15 cellular contexts compared by ENCODE assay signal in genomic region chr22:44693756-44694155, GRCh38. TPM values are rescaled to one million over a fixed set of nuclear protein-coding genes. Genes with fewer than 3 reads are reported as not detected.
"Had no signal": no experiment of that assay in that cellular context is flagged by ENCODE, and none has a peak within 500 bp of the region (broad histone marks: within the 10 kb centered on the region; RNA-seq: fewer than 3 reads in every experiment).

No MANE protein-coding gene starts in this region.

- H3K27me3 ChIP-seq: adrenal gland, neural progenitor cell, ovary, transverse colon had no signal

- H3K4me1 ChIP-seq: adrenal gland, gastrocnemius medialis had no signal

- H3K9ac ChIP-seq: neural progenitor cell had no signal

- DNase-seq: activated CD4-positive, alpha-beta memory T cell treated with anti-CD3 and anti-CD28 coated beads, Interleukin-2, amount 10 ng/mL, durations not matched to agents 7 days and 5 days; activated CD4-positive, alpha-beta T cell treated with anti-CD3 and anti-CD28 coated beads for 4 hours; activated T-cell treated with anti-CD3 and anti-CD28 coated beads, Interleukin-2, amount 50 U/mL, for 24 hours; adrenal gland; endodermal cell; gastrocnemius medialis; left colon; lower lobe of right lung; ovary; stimulated activated naive CD8-positive, alpha-beta T cell treated with anti-CD3 and anti-CD28 coated beads, Interleukin-15, Interleukin-2, amounts not matched to agents 100 U/mL and 50 U/mL, for 24 hours; transverse colon had no signal

- H3K4me3 ChIP-seq: adrenal gland, dorsolateral prefrontal cortex, gastrocnemius medialis, lower lobe of right lung, neural progenitor cell, ovary, transverse colon had no signal

- H3K27ac ChIP-seq: adrenal gland, dorsolateral prefrontal cortex, gastrocnemius medialis, lower lobe of right lung, neural progenitor cell, ovary, transverse colon had no signal

- H3K4me1 Mint-ChIP-seq: endodermal cell had no signal

- H3K4me3 Mint-ChIP-seq: activated CD4-positive, alpha-beta memory T cell treated with anti-CD3 and anti-CD28 coated beads, Interleukin-2, amount 10 ng/mL, durations not matched to agents 7 days and 5 days; activated naive CD4-positive, alpha-beta T cell treated with anti-CD3 and anti-CD28 coated beads, Interleukin-2, amount 50 U/mL, for 24 hours; activated T-cell treated with anti-CD3 and anti-CD28 coated beads, Interleukin-2, amount 50 U/mL, for 24 hours; endodermal cell; neural progenitor cell had no signal

- H3K27ac Mint-ChIP-seq: activated CD4-positive, alpha-beta memory T cell treated with anti-CD3 and anti-CD28 coated beads, Interleukin-2, amount 10 ng/mL, durations not matched to agents 7 days and 5 days; activated naive CD4-positive, alpha-beta T cell treated with anti-CD3 and anti-CD28 coated beads, Interleukin-2, amount 50 U/mL, for 24 hours; activated T-cell treated with anti-CD3 and anti-CD28 coated beads, Interleukin-2, amount 50 U/mL, for 24 hours; endodermal cell; neural progenitor cell had no signal

- H3K27me3 Mint-ChIP-seq: activated CD4-positive, alpha-beta memory T cell treated with anti-CD3 and anti-CD28 coated beads, Interleukin-2, amount 10 ng/mL, durations not matched to agents 7 days and 5 days; activated naive CD4-positive, alpha-beta T cell treated with anti-CD3 and anti-CD28 coated beads, Interleukin-2, amount 50 U/mL, for 24 hours; activated T-cell treated with anti-CD3 and anti-CD28 coated beads, Interleukin-2, amount 50 U/mL, for 24 hours had no signal

- H3K36me3 ChIP-seq: adrenal gland, gastrocnemius medialis, lower lobe of right lung, neural progenitor cell, ovary, transverse colon had no signal

- H3K4me2 ChIP-seq: neural progenitor cell had no signal

- H3K9me3 ChIP-seq: adrenal gland, gastrocnemius medialis, lower lobe of right lung, ovary, transverse colon had no signal

- ATAC-seq: gastrocnemius medialis; left colon; lower lobe of right lung; sciatic nerve; stimulated activated naive CD8-positive, alpha-beta T cell treated with anti-CD3 and anti-CD28 coated beads, Interleukin-15, Interleukin-2, amounts not matched to agents 100 U/mL and 50 U/mL, for 24 hours had no signal

- H2AFZ ChIP-seq: neural progenitor cell had no signal

- H3K36me3 Mint-ChIP-seq: activated naive CD4-positive, alpha-beta T cell treated with anti-CD3 and anti-CD28 coated beads, Interleukin-2, amount 50 U/mL, for 24 hours; neural progenitor cell had no signal

RNA-seq across cellular contexts. Expression of gene ARHGAP8, which starts 58.6 kb away (rescaled TPM):
- total RNA-seq: gastrocnemius medialis had no signal
